ENCODE assay signal across 8 cellular contexts in the genomic region with DNA sequence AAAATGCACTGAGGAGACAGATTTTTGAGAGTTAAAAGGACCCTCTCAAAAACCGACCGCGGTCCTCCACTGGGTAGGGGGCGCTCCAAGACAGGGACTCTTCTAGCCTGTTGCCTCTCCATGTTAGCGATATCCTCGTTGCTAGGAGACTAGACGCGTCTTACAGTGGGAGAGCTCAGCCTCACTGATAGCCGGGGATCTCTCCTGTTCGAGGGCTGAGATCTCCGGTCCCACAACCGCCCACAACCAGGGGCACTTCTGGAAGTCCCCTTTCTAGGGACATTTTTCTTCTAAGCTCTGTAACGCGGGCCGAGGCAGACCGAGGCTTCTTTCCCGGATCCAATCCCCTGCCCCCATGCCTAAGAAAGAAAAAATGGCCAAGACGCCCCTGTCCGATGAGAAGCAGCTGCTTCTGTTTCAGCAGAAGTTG. TPM values are rescaled to one million over a fixed set of nuclear protein-coding genes. Genes with fewer than 3 reads are reported as not detected.
DNase-seq lines count a peak whose midpoint lies in the region; ATAC-seq and TF ChIP-seq lines count a peak whose summit lies in the region.

No MANE protein-coding gene starts in this region.

- H3K36me3 Mint-ChIP-seq in activated T-helper 2 cell treated with anti-CD3 and anti-CD28 coated beads, Interferon-gamma antibody, Interleukin-2, Interleukin-4, amounts not matched to agents 10 μg/mL and 5 μg/mL and 100 μg/mL, durations not matched to agents 14 hours and 24 hours and 36 hours (ENCODE audit: low read depth): no peaks in the 10 kb centered on the region
- no peaks in the 10 kb centered on the region for H3K36me3 Mint-ChIP-seq in neural progenitor cell

- H4K20me1 ChIP-seq in neural progenitor cell (ENCODE audit: low read depth): no peaks in the 10 kb centered on the region

- DNase-seq in AG04449 (ENCODE audit: low read depth, low spot score) (no peak), GM19238 (ENCODE audit: insufficient read length, low spot score) (peak; percentile 61), fibroblast of the aortic adventitia (ENCODE audit: low read depth) (peak; percentile 84), neural progenitor cell (ENCODE audit: low spot score) (peak; percentile 93)
- peak; percentile 69 for DNase-seq in activated T-helper 2 cell treated with anti-CD3 and anti-CD28 coated beads, Interferon-gamma antibody, Interleukin-2, Interleukin-4, amounts not matched to agents 10 μg/mL and 5 μg/mL and 100 μg/mL, durations not matched to agents 14 hours and 24 hours and 36 hours (ENCODE audit: low spot score)
- peak; percentile 75 to 85 for DNase-seq in stimulated activated naive CD8-positive, alpha-beta T cell treated with anti-CD3 and anti-CD28 coated beads, Interleukin-15, amount 100 ng/mL, for 72 hours

- no peak overlapping the region for H3K27ac ChIP-seq in HUES6 (ENCODE audit: low read depth, low read length)
- no peak overlapping the region for H3K27ac ChIP-seq in neural progenitor cell

- H3K4me1 Mint-ChIP-seq in activated T-helper 2 cell treated with anti-CD3 and anti-CD28 coated beads, Interferon-gamma antibody, Interleukin-2, Interleukin-4, amounts not matched to agents 10 μg/mL and 5 μg/mL and 100 μg/mL, durations not matched to agents 14 hours and 24 hours and 36 hours (ENCODE audit: low read depth): peaks cover 9% of the 10 kb centered on the region
- peaks cover 7% of the 10 kb centered on the region for H3K4me1 Mint-ChIP-seq in neural progenitor cell
- peaks cover 14% of the 10 kb centered on the region for H3K4me1 Mint-ChIP-seq in stimulated activated naive CD8-positive, alpha-beta T cell treated with anti-CD3 and anti-CD28 coated beads, Interleukin-15, amount 100 ng/mL, for 72 hours

- POLR2A ChIA-PET in AG04449 (lab: Yijun Ruan, JAX): no interaction called here

- no peaks in the 10 kb centered on the region for H3F3A ChIP-seq in neural progenitor cell (ENCODE audit: low read depth)

- H3K36me3 ChIP-seq in HUES6 (ENCODE audit: control insufficient read depth, insufficient read depth, low read length) (no peaks in the 10 kb centered on the region), neural progenitor cell (no peaks in the 10 kb centered on the region)

- H3K27ac Mint-ChIP-seq in activated T-helper 2 cell treated with anti-CD3 and anti-CD28 coated beads, Interferon-gamma antibody, Interleukin-2, Interleukin-4, amounts not matched to agents 10 μg/mL and 5 μg/mL and 100 μg/mL, durations not matched to agents 14 hours and 24 hours and 36 hours: no peak overlapping the region
- H3K27ac Mint-ChIP-seq in neural progenitor cell: peak overlapping the region; percentile 72
- H3K27ac Mint-ChIP-seq in stimulated activated naive CD8-positive, alpha-beta T cell treated with anti-CD3 and anti-CD28 coated beads, Interleukin-15, amount 100 ng/mL, for 72 hours: peak overlapping the region in 1 of 2 donors; percentile 69

- peak overlapping the region; percentile 77 for H3K4me2 ChIP-seq in neural progenitor cell

- H3K4me3 Mint-ChIP-seq in activated T-helper 2 cell treated with anti-CD3 and anti-CD28 coated beads, Interferon-gamma antibody, Interleukin-2, Interleukin-4, amounts not matched to agents 10 μg/mL and 5 μg/mL and 100 μg/mL, durations not matched to agents 14 hours and 24 hours and 36 hours (ENCODE audit: low read depth): peak overlapping the region; percentile 62
- peak overlapping the region; percentile 89 for H3K4me3 Mint-ChIP-seq in neural progenitor cell
- peak overlapping the region; percentile 78 to 79 for H3K4me3 Mint-ChIP-seq in stimulated activated naive CD8-positive, alpha-beta T cell treated with anti-CD3 and anti-CD28 coated beads, Interleukin-15, amount 100 ng/mL, for 72 hours

- no peaks in the 10 kb centered on the region for H3K27me3 ChIP-seq in HUES6 (ENCODE audit: control insufficient read depth, insufficient read depth, low read length)
- H3K27me3 ChIP-seq in neural progenitor cell: peaks cover 16% of the 10 kb centered on the region

- no peaks in the 10 kb centered on the region for H3K9me3 Mint-ChIP-seq in activated T-helper 2 cell treated with anti-CD3 and anti-CD28 coated beads, Interferon-gamma antibody, Interleukin-2, Interleukin-4, amounts not matched to agents 10 μg/mL and 5 μg/mL and 100 μg/mL, durations not matched to agents 14 hours and 24 hours and 36 hours
- H3K9me3 Mint-ChIP-seq in neural progenitor cell: peaks cover 2% of the 10 kb centered on the region
- H3K9me3 Mint-ChIP-seq in stimulated activated naive CD8-positive, alpha-beta T cell treated with anti-CD3 and anti-CD28 coated beads, Interleukin-15, amount 100 ng/mL, for 72 hours: no peaks in the 10 kb centered on the region

- ATAC-seq in stimulated activated naive CD8-positive, alpha-beta T cell treated with anti-CD3 and anti-CD28 coated beads, Interleukin-15, amount 100 ng/mL, for 72 hours: peak; percentile 99

- H3K79me2 ChIP-seq in neural progenitor cell (ENCODE audit: low read depth): no peaks in the 10 kb centered on the region

- H3K4me3 ChIP-seq in AG04449 (ENCODE audit: low read depth, low read length): peak overlapping the region; percentile 58
- peak overlapping the region; percentile 57 for H3K4me3 ChIP-seq in HUES6 (ENCODE audit: low read depth, low read length)
- H3K4me3 ChIP-seq in fibroblast of the aortic adventitia (ENCODE audit: low read depth, low read length): peak overlapping the region; percentile 59
- peak overlapping the region; percentile 53 for H3K4me3 ChIP-seq in neural progenitor cell

- H3K27me3 Mint-ChIP-seq in activated T-helper 2 cell treated with anti-CD3 and anti-CD28 coated beads, Interferon-gamma antibody, Interleukin-2, Interleukin-4, amounts not matched to agents 10 μg/mL and 5 μg/mL and 100 μg/mL, durations not matched to agents 14 hours and 24 hours and 36 hours (ENCODE audit: low read depth): no peaks in the 10 kb centered on the region
- H3K27me3 Mint-ChIP-seq in neural progenitor cell (ENCODE audit: insufficient read depth, low read depth): peaks cover 11% of the 10 kb centered on the region
- H3K27me3 Mint-ChIP-seq in stimulated activated naive CD8-positive, alpha-beta T cell treated with anti-CD3 and anti-CD28 coated beads, Interleukin-15, amount 100 ng/mL, for 72 hours: no peaks in the 10 kb centered on the region

- H3K9me3 ChIP-seq in HUES6 (ENCODE audit: control insufficient read depth, insufficient read depth, low read depth, low read length) (no peaks in the 10 kb centered on the region), neural progenitor cell (ENCODE audit: low read depth) (no peaks in the 10 kb centered on the region)

- CTCF ChIA-PET in AG04449 (lab: Yijun Ruan, JAX): interaction anchor here (0.6 to 7.8 kb wide), 21 partner anchors 9 to 93 kb away, joined by 3 to 144 read pairs (median 6); a partner anchor contains a TSS

- H3K9ac ChIP-seq in HUES6 (ENCODE audit: low read length) (no peak overlapping the region), neural progenitor cell (no peak overlapping the region)

- intact Hi-C loops in activated T-helper 2 cell treated with anti-CD3 and anti-CD28 coated beads, Interferon-gamma antibody, Interleukin-2, Interleukin-4, amounts not matched to agents 10 μg/mL and 5 μg/mL and 100 μg/mL, durations not matched to agents 14 hours and 24 hours and 36 hours (cut with micrococcal nuclease): loop anchor here (2.0 to 5.0 kb wide), 3 partner anchors 21 to 68 kb away; a partner anchor contains a TSS

- peak; percentile 72 for TF ChIP-seq CTCF in AG04449 (IDR thresholded peaks at IDR 0.05; ENCODE audit: insufficient read depth, low read length, missing control alignments)
- TF ChIP-seq CTCF in fibroblast of the aortic adventitia (IDR thresholded peaks at IDR 0.05; ENCODE audit: insufficient read depth, low read length): peak; percentile 61
- TF ChIP-seq CTCF in neural progenitor cell (IDR thresholded peaks at IDR 0.05): peak; percentile 73

- no peaks in the 10 kb centered on the region for H3K4me1 ChIP-seq in HUES6 (ENCODE audit: control insufficient read depth, insufficient read depth, low read length)
- no peaks in the 10 kb centered on the region for H3K4me1 ChIP-seq in neural progenitor cell

- peak overlapping the region; percentile 44 for H2AFZ ChIP-seq in neural progenitor cell (replicated peaks)

RNA-seq across cellular contexts. Expression of a gene that starts 21.3 kb away (rescaled TPM):
- polyA plus RNA-seq in PFSK-1 (2012; ENCODE audit: insufficient read length, low read depth): 6.8 TPM
- total RNA-seq in activated T-helper 2 cell treated with anti-CD3 and anti-CD28 coated beads, Interferon-gamma antibody, Interleukin-2, Interleukin-4, amounts not matched to agents 10 μg/mL and 5 μg/mL and 100 μg/mL, durations not matched to agents 14 hours and 24 hours and 36 hours: 66.2 and 72.7 TPM in 2 replicates
- total RNA-seq in fibroblast of the aortic adventitia (ENCODE audit: low replicate concordance) (4.8 and 23.8 TPM in 2 replicates), neural progenitor cell (ENCODE audit: low replicate concordance) (12.6 and 18.2 TPM in 2 replicates)

RNA-seq across cellular contexts. Expression of a gene that starts 38.3 kb away (rescaled TPM):
- not detected for polyA plus RNA-seq in PFSK-1 (2012; ENCODE audit: insufficient read length, low read depth)
- 3.5 and 4.7 TPM in 2 replicates for total RNA-seq in activated T-helper 2 cell treated with anti-CD3 and anti-CD28 coated beads, Interferon-gamma antibody, Interleukin-2, Interleukin-4, amounts not matched to agents 10 μg/mL and 5 μg/mL and 100 μg/mL, durations not matched to agents 14 hours and 24 hours and 36 hours
- total RNA-seq in fibroblast of the aortic adventitia (ENCODE audit: low replicate concordance): 0.72 TPM in 1 of 2 replicates, not detected in the other
- total RNA-seq in neural progenitor cell (ENCODE audit: low replicate concordance): 9.8 and 16.7 TPM in 2 replicates

RNA-seq across cellular contexts. Expression of a gene that starts 52.0 kb away (rescaled TPM):
- 60.8 TPM for polyA plus RNA-seq in PFSK-1 (2012; ENCODE audit: insufficient read length, low read depth)
- 114 and 124 TPM in 2 replicates for total RNA-seq in activated T-helper 2 cell treated with anti-CD3 and anti-CD28 coated beads, Interferon-gamma antibody, Interleukin-2, Interleukin-4, amounts not matched to agents 10 μg/mL and 5 μg/mL and 100 μg/mL, durations not matched to agents 14 hours and 24 hours and 36 hours
- total RNA-seq in fibroblast of the aortic adventitia (ENCODE audit: low replicate concordance): 54.1 and 151 TPM in 2 replicates
- 95.6 and 109 TPM in 2 replicates for total RNA-seq in neural progenitor cell (ENCODE audit: low replicate concordance)

RNA-seq across cellular contexts. Expression of a gene that starts 53.3 kb away (rescaled TPM):
- polyA plus RNA-seq in PFSK-1 (2012; ENCODE audit: insufficient read length, low read depth): 91.5 TPM
- 133 and 135 TPM in 2 replicates for total RNA-seq in activated T-helper 2 cell treated with anti-CD3 and anti-CD28 coated beads, Interferon-gamma antibody, Interleukin-2, Interleukin-4, amounts not matched to agents 10 μg/mL and 5 μg/mL and 100 μg/mL, durations not matched to agents 14 hours and 24 hours and 36 hours
- total RNA-seq in fibroblast of the aortic adventitia (ENCODE audit: low replicate concordance): 39.7 and 65.3 TPM in 2 replicates
- total RNA-seq in neural progenitor cell (ENCODE audit: low replicate concordance): 84.1 and 144 TPM in 2 replicates
